Comparison of ENCODE assay signal across 17 cellular contexts in the genomic region with DNA sequence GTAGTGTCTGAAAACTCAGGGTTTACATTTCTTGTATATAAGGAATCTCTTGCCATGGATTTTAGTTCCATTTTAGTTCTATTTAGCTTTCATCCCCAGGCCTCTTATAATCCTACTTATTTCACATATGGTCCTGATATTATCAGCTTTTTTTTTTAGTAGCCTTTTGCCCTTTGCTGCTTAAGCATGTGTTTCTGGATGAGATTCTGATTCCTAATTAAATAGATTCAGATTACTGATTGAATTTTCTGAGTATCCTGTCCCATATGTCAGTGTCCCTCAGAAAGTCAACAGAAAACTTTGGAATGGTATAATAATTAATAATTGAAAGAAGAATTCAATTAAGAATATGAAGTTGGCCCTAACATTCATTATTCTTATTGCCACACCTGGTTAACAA.
A peak's percentile ranks its signal among the peaks of the same experiment; 100 is the strongest.
DNase-seq lines count a peak whose midpoint lies in the region; ATAC-seq, FAIRE-seq and TF ChIP-seq lines count a peak whose summit lies in the region.
"Had no signal": no experiment of that assay in that cellular context is flagged by ENCODE, and none has a peak within 500 bp of the region (broad histone marks: within the 10 kb centered on the region; RNA-seq: fewer than 3 reads in every experiment).

No MANE protein-coding gene starts in this region.

- H3K27me3 Mint-ChIP-seq in natural killer cell treated with Interleukin-12 subunit alpha and Interleukin-12 subunit beta and Interleukin-15 and Interleukin-18, amount 100 ng/mL, for 72 hours, result no peaks in the 10 kb centered on the region
- H3K27me3 Mint-ChIP-seq: CD4-positive, alpha-beta memory T cell had no signal

- no peak for DNase-seq in D721Med (ENCODE audit: insufficient read length, low spot score)
- DNase-seq in NCI-H524 (lab: John Stamatoyannopoulos, UW), result peak; percentile 49 to 88
- no peak for DNase-seq in SJCRH30
- DNase-seq in WERI-Rb-1, result no peak
- DNase-seq in thyroid gland, result no peak
- DNase-seq in natural killer cell treated with Interleukin-12 subunit alpha and Interleukin-12 subunit beta and Interleukin-15 and Interleukin-18, amount 100 ng/mL, for 72 hours (ENCODE audit: low spot score), result no peak
- DNase-seq in nucleus accumbens (lab: John Stamatoyannopoulos, UW), result no peak
- no peak for DNase-seq in esophagus muscularis mucosa (ENCODE audit: extremely low spot score)
- DNase-seq: 8988T; CD4-positive, alpha-beta memory T cell; DMS79; GDM1; HCEC 1CT had no signal

- H3K36me3 ChIP-seq in SJCRH30 (no peaks in the 10 kb centered on the region), WERI-Rb-1 (no peaks in the 10 kb centered on the region), thyroid gland (no peaks in the 10 kb centered on the region), esophagus muscularis mucosa (no peaks in the 10 kb centered on the region)
- H3K36me3 ChIP-seq: BLaER1 had no signal

- H3K27ac ChIP-seq in SJCRH30, result peak overlapping the region; percentile 87
- H3K27ac ChIP-seq in WERI-Rb-1, result peak overlapping the region; percentile 7; the same call in 1 of the 2 replicates
- H3K27ac ChIP-seq in thyroid gland, result no peak overlapping the region
- H3K27ac ChIP-seq in esophagus muscularis mucosa (replicated peaks in 1 of 4), result no peak overlapping the region
- H3K27ac ChIP-seq: BLaER1 had no signal

- TF ChIP-seq EP300 in esophagus muscularis mucosa (IDR thresholded peaks at IDR 0.05), result no peak

- H3K36me3 Mint-ChIP-seq in natural killer cell treated with Interleukin-12 subunit alpha and Interleukin-12 subunit beta and Interleukin-15 and Interleukin-18, amount 100 ng/mL, for 72 hours, result no peaks in the 10 kb centered on the region
- H3K36me3 Mint-ChIP-seq: CD4-positive, alpha-beta memory T cell had no signal

- H3K4me1 ChIP-seq in SJCRH30 (peaks cover 74% of the 10 kb centered on the region), thyroid gland (peaks cover 0 to 8% of the 10 kb centered on the region in 2 donors), esophagus muscularis mucosa (peaks cover 9 to 66% (median 59%) of the 10 kb centered on the region in 4 donors)
- H3K4me1 ChIP-seq: BLaER1 had no signal

- ATAC-seq in natural killer cell treated with Interleukin-12 subunit alpha and Interleukin-12 subunit beta and Interleukin-15 and Interleukin-18, amount 100 ng/mL, for 72 hours, result no peak
- ATAC-seq: GM23338 had no signal

- H3K4me3 ChIP-seq in SJCRH30, result no peak overlapping the region
- no peak overlapping the region for H3K4me3 ChIP-seq in WERI-Rb-1 (ENCODE audit: low read depth, low read length)
- no peak overlapping the region for H3K4me3 ChIP-seq in thyroid gland (replicated peaks in 1 of 3)
- H3K4me3 ChIP-seq in esophagus muscularis mucosa, result no peak overlapping the region
- H3K4me3 ChIP-seq: BLaER1, GM23338 had no signal

- H3K4me1 Mint-ChIP-seq in natural killer cell treated with Interleukin-12 subunit alpha and Interleukin-12 subunit beta and Interleukin-15 and Interleukin-18, amount 100 ng/mL, for 72 hours (ENCODE audit: low read depth in 2 of 2), result peaks cover 0 to 3% of the 10 kb centered on the region in 2 donors
- H3K4me1 Mint-ChIP-seq: CD4-positive, alpha-beta memory T cell had no signal

- H3K9me3 Mint-ChIP-seq in natural killer cell treated with Interleukin-12 subunit alpha and Interleukin-12 subunit beta and Interleukin-15 and Interleukin-18, amount 100 ng/mL, for 72 hours, result no peaks in the 10 kb centered on the region
- H3K9me3 Mint-ChIP-seq: CD4-positive, alpha-beta memory T cell; GM23338 had no signal

- H3K27me3 ChIP-seq in SJCRH30 (no peaks in the 10 kb centered on the region), WERI-Rb-1 (ENCODE audit: insufficient read depth, low read depth, severe bottlenecking) (no peaks in the 10 kb centered on the region), thyroid gland (no peaks in the 10 kb centered on the region), esophagus muscularis mucosa (no peaks in the 10 kb centered on the region)
- H3K27me3 ChIP-seq: BLaER1 had no signal

- TF ChIP-seq POLR2A in thyroid gland (IDR thresholded peaks at IDR 0.05), result no peak
- no peak for TF ChIP-seq POLR2A in esophagus muscularis mucosa (IDR thresholded peaks at IDR 0.05; ENCODE audit: low read depth)

- FAIRE-seq in D721Med (lab: Jason Lieb, UNC), result peak; percentile 75
- FAIRE-seq: H54 had no signal

- TF ChIP-seq CTCF in D721Med (IDR thresholded peaks at IDR 0.05; ENCODE audit: insufficient read depth, missing control alignments) (no peak), WERI-Rb-1 (IDR thresholded peaks at IDR 0.05; ENCODE audit: low read depth, low read length) (no peak), thyroid gland (IDR thresholded peaks at IDR 0.05) (no peak), esophagus muscularis mucosa (IDR thresholded peaks at IDR 0.05) (no peak)

- H3K27ac Mint-ChIP-seq in natural killer cell treated with Interleukin-12 subunit alpha and Interleukin-12 subunit beta and Interleukin-15 and Interleukin-18, amount 100 ng/mL, for 72 hours, result no peak overlapping the region
- H3K27ac Mint-ChIP-seq: CD14-positive monocyte; CD4-positive, alpha-beta memory T cell; GM23338 had no signal

- intact Hi-C loops in thyroid gland (cut with DNase I), result no loop called here
- intact Hi-C loops in esophagus muscularis mucosa (cut with DNase I), result loop anchor here (5.0 kb wide), 1 partner anchor 83 kb away; no protein-coding TSS in a partner anchor

- H3K9me3 ChIP-seq in SJCRH30 (replicated peaks) (no peaks in the 10 kb centered on the region), WERI-Rb-1 (ENCODE audit: severe bottlenecking) (no peaks in the 10 kb centered on the region), thyroid gland (no peaks in the 10 kb centered on the region), esophagus muscularis mucosa (no peaks in the 10 kb centered on the region)
- H3K9me3 ChIP-seq: BLaER1 had no signal

- no peak overlapping the region for H3K4me3 Mint-ChIP-seq in natural killer cell treated with Interleukin-12 subunit alpha and Interleukin-12 subunit beta and Interleukin-15 and Interleukin-18, amount 100 ng/mL, for 72 hours
- H3K4me3 Mint-ChIP-seq: CD14-positive monocyte; CD4-positive, alpha-beta memory T cell; GM23338 had no signal

Comparison
In these comparisons a context has a peak if more than half of its experiments do, and no peak if none do; other contexts are left out.
1. DNase-seq: peak in NCI-H524 (2 of 2); none in D721Med (single experiment), SJCRH30 (0 of 2), WERI-Rb-1 (single experiment), thyroid gland (0 of 2), natural killer cell treated with Interleukin-12 subunit alpha and Interleukin-12 subunit beta and Interleukin-15 and Interleukin-18, amount 100 ng/mL, for 72 hours (single experiment), nucleus accumbens (0 of 56) and esophagus muscularis mucosa (single experiment).
2. H3K27ac ChIP-seq: peak in SJCRH30 (single experiment) and WERI-Rb-1 (single experiment); none in thyroid gland (0 of 3) and esophagus muscularis mucosa (0 of 4).